ENCODE assay signal across 18 cellular contexts in the genomic region with DNA sequence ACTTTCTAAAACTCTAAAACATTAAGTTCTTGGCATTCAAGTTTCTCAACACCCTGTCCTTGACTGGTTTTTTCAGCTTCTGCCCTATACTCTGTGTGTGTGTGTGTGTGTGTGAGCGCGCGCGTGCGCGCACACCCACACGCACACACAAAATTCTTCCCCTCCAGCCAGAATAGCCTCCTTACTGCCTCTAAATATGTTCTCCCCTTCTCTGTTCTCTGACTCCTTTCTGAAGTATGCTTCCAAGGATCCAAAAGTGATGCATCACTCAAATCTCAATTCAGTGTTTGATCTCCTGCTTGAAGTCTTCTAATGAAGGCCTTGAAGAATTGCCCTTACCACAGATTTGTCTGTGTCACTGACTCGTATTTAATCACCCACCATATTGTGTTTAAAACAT.
A peak's percentile ranks its signal among the peaks of the same experiment; 100 is the strongest.
DNase-seq lines count a peak whose midpoint lies in the region; ATAC-seq and TF ChIP-seq lines count a peak whose summit lies in the region.
"Had no signal": no experiment of that assay in that cellular context is flagged by ENCODE, and none has a peak within 500 bp of the region (broad histone marks: within the 10 kb centered on the region; RNA-seq: fewer than 3 reads in every experiment).

No MANE protein-coding gene starts in this region.

- no peak for TF ChIP-seq POLR2A in esophagus squamous epithelium (IDR thresholded peaks at IDR 0.05)

- no peak overlapping the region for H3K4me2 ChIP-seq in SK-N-SH
- no peak overlapping the region for H3K4me2 ChIP-seq in mesenchymal stem cell (ENCODE audit: low read length, poor library complexity, severe bottlenecking)

- no peaks in the 10 kb centered on the region for H4K20me1 ChIP-seq in SK-N-SH (ENCODE audit: insufficient read depth)

- no peaks in the 10 kb centered on the region for H3K27me3 ChIP-seq in SK-N-SH (ENCODE audit: insufficient read depth)
- H3K27me3 ChIP-seq in mesenchymal stem cell (ENCODE audit: control insufficient read depth in 1 of 2, insufficient read depth in 1 of 2, low read length in 2 of 2) = no peaks in the 10 kb centered on the region
- H3K27me3 ChIP-seq in esophagus squamous epithelium = no peaks in the 10 kb centered on the region
- H3K27me3 ChIP-seq: BE2C had no signal

- H4K91ac ChIP-seq in mesenchymal stem cell (ENCODE audit: low read length) = no peak overlapping the region

- no peak overlapping the region for H3K23ac ChIP-seq in mesenchymal stem cell (ENCODE audit: low read length in 2 of 2)

- no peaks in the 10 kb centered on the region for H3K79me2 ChIP-seq in SK-N-SH (ENCODE audit: insufficient read depth)

- H2AK5ac ChIP-seq in mesenchymal stem cell (ENCODE audit: low read length, severe bottlenecking) = peak overlapping the region; percentile 53

- H2AFZ ChIP-seq in SK-N-SH (ENCODE audit: low read depth) = no peak overlapping the region
- H2AFZ ChIP-seq in mesenchymal stem cell (ENCODE audit: low read depth, low read length) = no peak overlapping the region

- DNase-seq in SK-N-SH = no peak
- DNase-seq in astrocyte of the hippocampus (ENCODE audit: low read depth, low spot score) = peak; percentile 19
- DNase-seq in mesenchymal stem cell = no peak
- no peak for DNase-seq in esophagus squamous epithelium (lab: John Stamatoyannopoulos, UW)
- no peak for DNase-seq in SHP77 (lab: John Stamatoyannopoulos, UW)
- DNase-seq in medulla oblongata (ENCODE audit: extremely low spot score) = no peak
- DNase-seq: BE2C, H9, KG1, MM.1S, NCI-H2029, NCI-H2227 treated with DMSO at 0.1 percent for 48 hours, NCI-H526 treated with DMSO at 0.1 percent for 48 hours, Right ventricle myocardium superior, RPMI8226 had no signal

- no peaks in the 10 kb centered on the region for H3F3A ChIP-seq in SK-N-SH (replicated peaks; ENCODE audit: insufficient read depth)

- no peak overlapping the region for H2BK5ac ChIP-seq in mesenchymal stem cell (ENCODE audit: low read depth, low read length, poor library complexity, severe bottlenecking)

- H3K4ac ChIP-seq in mesenchymal stem cell (ENCODE audit: low read depth in 1 of 2, low read length in 2 of 2) = no peak overlapping the region

- intact Hi-C loops in esophagus squamous epithelium (cut with DNase I) = no loop called here

- no peak overlapping the region for H3K18ac ChIP-seq in mesenchymal stem cell (ENCODE audit: low read depth in 1 of 2, low read length in 2 of 2)

- 96% methylated on average over 8 of the region's 8 CpGs for WGBS in SK-N-SH (ENCODE audit: low lambda C conversion rate)
- 100% methylated on average over 1 of the region's 8 CpGs for whole genome bisulfite sequencing in mesenchymal stem cell
- 90 to 96% methylated on average over 8 of the region's 8 CpGs for WGBS in esophagus squamous epithelium, 2 donors

- no peaks in the 10 kb centered on the region for H3K9me2 ChIP-seq in SK-N-SH

- POLR2A ChIA-PET in SK-N-SH (lab: Yijun Ruan, JAX) = no interaction called here

- H3K36me3 ChIP-seq in SK-N-SH (replicated peaks in 1 of 2; ENCODE audit: control insufficient read depth in 1 of 2, insufficient read depth in 2 of 2, low read length in 1 of 2) = no peaks in the 10 kb centered on the region
- peaks cover 0 to 3% of the 10 kb centered on the region in 2 experiments for H3K36me3 ChIP-seq in mesenchymal stem cell (ENCODE audit: control insufficient read depth in 1 of 2, insufficient read depth in 2 of 2, low read depth in 1 of 2, low read length in 2 of 2)
- H3K36me3 ChIP-seq in esophagus squamous epithelium = peaks cover 0 to 15% (median 0%) of the 10 kb centered on the region in 3 donors

- H4K8ac ChIP-seq in mesenchymal stem cell (ENCODE audit: low read length) = no peak overlapping the region

- ATAC-seq in SK-N-SH treated with all-trans-retinoic acid at 6 μM for 48 hours (no peak), HG02759 (IDR thresholded peaks at IDR 0.05; ENCODE audit: unreplicated experiment) (no peak)

- H3K9ac ChIP-seq in SK-N-SH (no peak overlapping the region), mesenchymal stem cell (ENCODE audit: low read length) (no peak overlapping the region)

- H3K4me1 ChIP-seq in SK-N-SH (ENCODE audit: control insufficient read depth in 1 of 2, insufficient read depth in 2 of 2, low read depth in 1 of 2, low read length in 1 of 2) = no peaks in the 10 kb centered on the region
- H3K4me1 ChIP-seq in mesenchymal stem cell (ENCODE audit: control insufficient read depth, insufficient read depth, low read depth, low read length) = peaks cover 4% of the 10 kb centered on the region
- H3K4me1 ChIP-seq in esophagus squamous epithelium = no peaks in the 10 kb centered on the region
- H3K4me1 ChIP-seq: BE2C had no signal

- H3K9me3 ChIP-seq in SK-N-SH (no peaks in the 10 kb centered on the region), mesenchymal stem cell (ENCODE audit: control insufficient read depth, low read length) (no peaks in the 10 kb centered on the region), esophagus squamous epithelium (no peaks in the 10 kb centered on the region)
- H3K9me3 ChIP-seq: BE2C had no signal

- H3K4me3 ChIP-seq in SK-N-SH (ENCODE audit: low read depth in 2 of 2, low read length in 1 of 2) = no peak overlapping the region
- no peak overlapping the region for H3K4me3 ChIP-seq in mesenchymal stem cell (ENCODE audit: insufficient read depth in 1 of 2, low read depth in 1 of 2, low read length in 2 of 2)
- H3K4me3 ChIP-seq in esophagus squamous epithelium = no peak overlapping the region

- no peak overlapping the region for H2BK15ac ChIP-seq in mesenchymal stem cell (ENCODE audit: low read depth, poor library complexity, severe bottlenecking)

- CTCF ChIA-PET in SK-N-SH (lab: Yijun Ruan, JAX) = no interaction called here

- no peak for TF ChIP-seq EP300 in SK-N-SH (IDR thresholded peaks at IDR 0.05; ENCODE audit: borderline replicate concordance in 1 of 2, low read depth in 1 of 2, low read length in 1 of 2)

- no peak for TF ChIP-seq RAD21 in SK-N-SH (IDR thresholded peaks at IDR 0.05; ENCODE audit: low read length)

- peaks cover 1% of the 10 kb centered on the region for H3K79me1 ChIP-seq in mesenchymal stem cell (replicated peaks; ENCODE audit: low read length, poor library complexity, severe bottlenecking)

- no peak overlapping the region for H2BK12ac ChIP-seq in mesenchymal stem cell (ENCODE audit: low read length in 2 of 2)

- H3K14ac ChIP-seq in mesenchymal stem cell (ENCODE audit: low read length in 2 of 2) = no peak overlapping the region

- TF ChIP-seq CTCF in SK-N-SH (IDR thresholded peaks at IDR 0.05) (no peak), esophagus squamous epithelium (IDR thresholded peaks at IDR 0.05) (no peak)

- H3K27ac ChIP-seq in SK-N-SH (ENCODE audit: low read depth in 2 of 2, low read length in 1 of 2) = no peak overlapping the region
- H3K27ac ChIP-seq in mesenchymal stem cell (ENCODE audit: low read length, poor library complexity, severe bottlenecking) = no peak overlapping the region
- H3K27ac ChIP-seq in esophagus squamous epithelium = no peak overlapping the region
- H3K27ac ChIP-seq: 22Rv1 had no signal

- H2BK120ac ChIP-seq in mesenchymal stem cell (ENCODE audit: low read depth, low read length) = no peak overlapping the region

TF ChIP-seq in SK-N-SH, 30 proteins besides CTCF, POLR2A, EP300 and RAD21 (continues in another document):
- TF ChIP-seq FOXJ3 (CRISPR knock-in tag; IDR thresholded peaks at IDR 0.05) (no peak), NFIC (IDR thresholded peaks at IDR 0.05; ENCODE audit: borderline replicate concordance) (0 out of 2 replicates have a peak, but pooled peaks have one; percentile 4)

TF ChIP-seq in SK-N-SH treated with all-trans-retinoic acid at 6 μM for 48 hours, 23 proteins besides CTCF, POLR2A, EP300 and RAD21:
- TF ChIP-seq ESRRG (CRISPR knock-in tag; IDR thresholded peaks at IDR 0.05) (no peak), TCF4 (CRISPR knock-in tag; IDR thresholded peaks at IDR 0.05; ENCODE audit: borderline replicate concordance) (no peak), GLIS3 (CRISPR knock-in tag; IDR thresholded peaks at IDR 0.05) (no peak), CSDC2 (CRISPR knock-in tag; IDR thresholded peaks at IDR 0.05) (no peak), BACH2 (CRISPR knock-in tag; IDR thresholded peaks at IDR 0.05; ENCODE audit: borderline replicate concordance) (no peak), ZC3H10 (CRISPR knock-in tag; IDR thresholded peaks at IDR 0.05) (no peak), ZNF8 (CRISPR knock-in tag; IDR thresholded peaks at IDR 0.05) (no peak), SNAI2 (CRISPR knock-in tag; IDR thresholded peaks at IDR 0.05) (no peak), ZFP3 (CRISPR knock-in tag; IDR thresholded peaks at IDR 0.05) (no peak), ISL1 (CRISPR knock-in tag; IDR thresholded peaks at IDR 0.05) (no peak), RARB (CRISPR knock-in tag; IDR thresholded peaks at IDR 0.05) (no peak), ARNTL (CRISPR knock-in tag; IDR thresholded peaks at IDR 0.05; ENCODE audit: borderline replicate concordance, low read depth) (no peak), TOX (CRISPR knock-in tag; IDR thresholded peaks at IDR 0.05; ENCODE audit: borderline replicate concordance) (no peak)
- TF ChIP-seq, protein P1, sequence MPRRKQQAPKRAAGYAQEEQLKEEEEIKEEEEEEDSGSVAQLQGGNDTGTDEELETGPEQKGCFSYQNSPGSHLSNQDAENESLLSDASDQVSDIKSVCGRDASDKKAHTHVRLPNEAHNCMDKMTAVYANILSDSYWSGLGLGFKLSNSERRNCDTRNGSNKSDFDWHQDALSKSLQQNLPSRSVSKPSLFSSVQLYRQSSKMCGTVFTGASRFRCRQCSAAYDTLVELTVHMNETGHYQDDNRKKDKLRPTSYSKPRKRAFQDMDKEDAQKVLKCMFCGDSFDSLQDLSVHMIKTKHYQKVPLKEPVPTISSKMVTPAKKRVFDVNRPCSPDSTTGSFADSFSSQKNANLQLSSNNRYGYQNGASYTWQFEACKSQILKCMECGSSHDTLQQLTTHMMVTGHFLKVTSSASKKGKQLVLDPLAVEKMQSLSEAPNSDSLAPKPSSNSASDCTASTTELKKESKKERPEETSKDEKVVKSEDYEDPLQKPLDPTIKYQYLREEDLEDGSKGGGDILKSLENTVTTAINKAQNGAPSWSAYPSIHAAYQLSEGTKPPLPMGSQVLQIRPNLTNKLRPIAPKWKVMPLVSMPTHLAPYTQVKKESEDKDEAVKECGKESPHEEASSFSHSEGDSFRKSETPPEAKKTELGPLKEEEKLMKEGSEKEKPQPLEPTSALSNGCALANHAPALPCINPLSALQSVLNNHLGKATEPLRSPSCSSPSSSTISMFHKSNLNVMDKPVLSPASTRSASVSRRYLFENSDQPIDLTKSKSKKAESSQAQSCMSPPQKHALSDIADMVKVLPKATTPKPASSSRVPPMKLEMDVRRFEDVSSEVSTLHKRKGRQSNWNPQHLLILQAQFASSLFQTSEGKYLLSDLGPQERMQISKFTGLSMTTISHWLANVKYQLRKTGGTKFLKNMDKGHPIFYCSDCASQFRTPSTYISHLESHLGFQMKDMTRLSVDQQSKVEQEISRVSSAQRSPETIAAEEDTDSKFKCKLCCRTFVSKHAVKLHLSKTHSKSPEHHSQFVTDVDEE (CRISPR knock-in tag; IDR thresholded peaks at IDR 0.05) = no peak
